ENCODE assay signal across 9 cellular contexts in the genomic region with DNA sequence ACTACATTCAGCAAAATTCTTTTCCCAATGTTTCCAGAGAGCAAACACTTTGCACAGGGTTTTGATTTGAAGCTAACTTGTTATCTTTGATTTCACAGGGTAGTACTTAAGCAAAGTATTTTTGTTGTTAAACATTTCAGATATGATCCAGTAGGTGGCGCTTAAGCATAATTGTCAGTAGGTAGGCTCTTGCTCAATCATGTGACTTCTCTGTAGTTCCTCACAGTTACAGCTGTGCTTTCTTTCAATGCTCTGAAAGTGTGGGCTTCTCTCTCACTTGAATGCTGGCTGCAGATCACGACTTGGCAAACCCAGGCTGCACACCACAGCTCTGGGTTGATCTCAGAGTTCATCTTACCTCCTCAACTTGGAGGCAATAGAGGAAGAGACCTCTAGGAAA.
DNase-seq lines count a peak whose midpoint lies in the region; FAIRE-seq and TF ChIP-seq lines count a peak whose summit lies in the region.
"Had no signal": no experiment of that assay in that cellular context is flagged by ENCODE, and none has a peak within 500 bp of the region (broad histone marks: within the 10 kb centered on the region; RNA-seq: fewer than 3 reads in every experiment).

No MANE protein-coding gene starts in this region.

- H3K9me3 Mint-ChIP-seq in activated CD4-positive, alpha-beta T cell treated with anti-CD3 and anti-CD28 coated beads, Interleukin-2, amount 10 ng/mL, durations not matched to agents 24 days and 14 days: no peaks in the 10 kb centered on the region

- no peaks in the 10 kb centered on the region for H3K79me2 ChIP-seq in GM23248 (ENCODE audit: insufficient read depth)

- no peak overlapping the region for H2AFZ ChIP-seq in GM23248

- H3K36me3 ChIP-seq in GM23248 (ENCODE audit: low read depth) (no peaks in the 10 kb centered on the region), small intestine (ENCODE audit: control insufficient read depth in 2 of 2, insufficient read depth in 2 of 2, low read length in 2 of 2) (no peaks in the 10 kb centered on the region)

- no peaks in the 10 kb centered on the region for H3K9me2 ChIP-seq in GM23248 (ENCODE audit: insufficient read depth)

- H3K9me3 ChIP-seq in GM23248 (ENCODE audit: low read depth): no peaks in the 10 kb centered on the region
- H3K9me3 ChIP-seq in small intestine (ENCODE audit: control insufficient read depth, low read depth): no peaks in the 10 kb centered on the region

- H3K4me3 ChIP-seq in GM23248 (no peak overlapping the region), dorsolateral prefrontal cortex (no peak overlapping the region), small intestine (ENCODE audit: low read depth in 1 of 2, low read length in 2 of 2) (no peak overlapping the region)

- H3K9ac ChIP-seq in GM23248: no peak overlapping the region

- no peaks in the 10 kb centered on the region for H3K4me1 Mint-ChIP-seq in activated CD4-positive, alpha-beta T cell treated with anti-CD3 and anti-CD28 coated beads, Interleukin-2, amount 10 ng/mL, durations not matched to agents 24 days and 14 days

- in situ Hi-C loops in GM23248 (cut with MboI): no loop called here

- H3K4me1 ChIP-seq in GM23248 (ENCODE audit: insufficient read depth) (no peaks in the 10 kb centered on the region), small intestine (ENCODE audit: control insufficient read depth in 2 of 2, insufficient read depth in 1 of 2, low read depth in 1 of 2, low read length in 1 of 2) (no peaks in the 10 kb centered on the region)

- H3K4me3 Mint-ChIP-seq in activated CD4-positive, alpha-beta T cell treated with anti-CD3 and anti-CD28 coated beads, Interleukin-2, amount 10 ng/mL, durations not matched to agents 24 days and 14 days: no peak overlapping the region
- H3K4me3 Mint-ChIP-seq: stimulated activated naive CD8-positive, alpha-beta T cell treated with anti-CD3 and anti-CD28 coated beads, Interleukin-15, Interleukin-2, amounts not matched to agents 100 ng/mL and 50 ng/mL, for 24 hours had no signal

- FAIRE-seq in small intestine (lab: Jason Lieb, UNC): no peak

- intact Hi-C loops in dorsolateral prefrontal cortex (cut with DNase I): no loop called here
- intact Hi-C loops in activated CD4-positive, alpha-beta T cell treated with anti-CD3 and anti-CD28 coated beads, Interleukin-2, amount 10 ng/mL, durations not matched to agents 24 days and 14 days (cut with micrococcal nuclease): no loop called here

- no peak overlapping the region for H3K4me2 ChIP-seq in GM23248 (ENCODE audit: unreplicated experiment)

- DNase-seq in GM10266 (ENCODE audit: extremely low spot score) (peak; percentile 1), GM23248 (peak; percentile 23), NCI-H1417 treated with DMSO at 0.1 percent for 48 hours (lab: John Stamatoyannopoulos, UW) (peak; percentile 0), dorsolateral prefrontal cortex (no peak), small intestine (peak; percentile 0), NCI-H2029 (lab: John Stamatoyannopoulos, UW) (no peak)
- DNase-seq in stimulated activated CD4-positive, alpha-beta T cell treated with anti-CD3 and anti-CD28 coated beads, Interleukin-1b, Interleukin-23, amount 100 ng/mL, for 48 hours: no peak
- DNase-seq in activated CD4-positive, alpha-beta T cell treated with anti-CD3 and anti-CD28 coated beads, Interleukin-2, amount 10 ng/mL, durations not matched to agents 24 days and 14 days: no peak

- no peak overlapping the region for H3K27ac Mint-ChIP-seq in activated CD4-positive, alpha-beta T cell treated with anti-CD3 and anti-CD28 coated beads, Interleukin-2, amount 10 ng/mL, durations not matched to agents 24 days and 14 days
- H3K27ac Mint-ChIP-seq: stimulated activated naive CD8-positive, alpha-beta T cell treated with anti-CD3 and anti-CD28 coated beads, Interleukin-15, Interleukin-2, amounts not matched to agents 100 ng/mL and 50 ng/mL, for 24 hours had no signal

- no peaks in the 10 kb centered on the region for H3K27me3 Mint-ChIP-seq in activated CD4-positive, alpha-beta T cell treated with anti-CD3 and anti-CD28 coated beads, Interleukin-2, amount 10 ng/mL, durations not matched to agents 24 days and 14 days
- H3K27me3 Mint-ChIP-seq: stimulated activated naive CD8-positive, alpha-beta T cell treated with anti-CD3 and anti-CD28 coated beads, Interleukin-15, Interleukin-2, amounts not matched to agents 100 ng/mL and 50 ng/mL, for 24 hours had no signal

- no peaks in the 10 kb centered on the region for H3K27me3 ChIP-seq in GM23248 (replicated peaks; ENCODE audit: insufficient read depth)
- peaks cover 0 to 37% (median 3%) of the 10 kb centered on the region in 45 donors for H3K27me3 ChIP-seq in dorsolateral prefrontal cortex
- no peaks in the 10 kb centered on the region for H3K27me3 ChIP-seq in small intestine (ENCODE audit: control insufficient read depth in 2 of 2, insufficient read depth in 2 of 2, low read length in 2 of 2)

- H3F3A ChIP-seq in GM23248 (ENCODE audit: insufficient read depth): no peaks in the 10 kb centered on the region

- no peak overlapping the region for H3K27ac ChIP-seq in GM23248
- H3K27ac ChIP-seq in dorsolateral prefrontal cortex: no peak overlapping the region
- no peak overlapping the region for H3K27ac ChIP-seq in small intestine (ENCODE audit: low read depth in 1 of 2, low read length in 1 of 2)

- no peaks in the 10 kb centered on the region for H3K36me3 Mint-ChIP-seq in activated CD4-positive, alpha-beta T cell treated with anti-CD3 and anti-CD28 coated beads, Interleukin-2, amount 10 ng/mL, durations not matched to agents 24 days and 14 days (ENCODE audit: low read depth)

- WGBS in GM23248 (ENCODE audit: low coverage in 1 of 2, low lambda C conversion rate in 2 of 2, missing lambda C conversion rate in 2 of 2), 2 experiments: 0 to 5% methylated on average over 2 of the region's 2 CpGs
- 3 to 16% (median 10%) methylated on average over 2 of the region's 2 CpGs for WGBS in small intestine, 3 donors

- no peaks in the 10 kb centered on the region for H4K20me1 ChIP-seq in GM23248 (ENCODE audit: insufficient read depth)

- TF ChIP-seq CTCF in GM10266 (IDR thresholded peaks at IDR 0.05; ENCODE audit: control insufficient read depth, insufficient read depth, low read depth, missing control alignments) (peak; percentile 6), dorsolateral prefrontal cortex (IDR thresholded peaks at IDR 0.05 in 54 of 56, conservative IDR thresholded peaks at IDR 0.05 in 2 of 56; ENCODE audit: low read depth in 1 of 56, partially characterized antibody in 56 of 56) (peak in 50 of 56 donors; percentile 10 to 60 (median 43))

Comparison
In these comparisons a context has a peak if more than half of its experiments do, and no peak if none do; other contexts are left out.
1. DNase-seq: peak in GM10266 (single experiment), GM23248 (single experiment), NCI-H1417 treated with DMSO at 0.1 percent for 48 hours (single experiment) and small intestine (single experiment); none in dorsolateral prefrontal cortex (0 of 10), stimulated activated CD4-positive, alpha-beta T cell treated with anti-CD3 and anti-CD28 coated beads, Interleukin-1b, Interleukin-23, amount 100 ng/mL, for 48 hours (single experiment), activated CD4-positive, alpha-beta T cell treated with anti-CD3 and anti-CD28 coated beads, Interleukin-2, amount 10 ng/mL, durations not matched to agents 24 days and 14 days (single experiment) and NCI-H2029 (single experiment).